ENCODE assay signal across 28 cellular contexts in the genomic region with DNA sequence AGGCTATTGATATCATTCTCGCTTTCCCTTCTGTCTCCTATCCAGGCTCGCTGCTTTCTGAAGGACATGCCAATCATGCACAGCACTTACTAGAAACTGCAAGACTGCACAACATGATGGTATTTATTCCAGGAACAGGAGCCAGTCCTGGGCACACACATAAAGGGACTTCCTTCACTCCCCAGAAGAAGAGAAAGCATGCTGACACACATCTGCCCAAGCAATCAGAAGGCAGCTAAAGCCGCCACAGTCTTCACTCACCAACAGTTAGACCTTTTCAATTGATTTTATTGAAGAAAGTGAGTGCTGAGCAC.
DNase-seq lines count a peak whose midpoint lies in the region; ATAC-seq and TF ChIP-seq lines count a peak whose summit lies in the region.
"Had no signal": no experiment of that assay in that cellular context is flagged by ENCODE, and none has a peak within 500 bp of the region (broad histone marks: within the 10 kb centered on the region; RNA-seq: fewer than 3 reads in every experiment).

No MANE protein-coding gene starts in this region.

- H3K23me2 ChIP-seq in H9 (ENCODE audit: insufficient read length, low read depth, low read length, poor library complexity, severe bottlenecking) = no peaks in the 10 kb centered on the region

- no peak overlapping the region for H3K27ac Mint-ChIP-seq in H9
- H3K27ac Mint-ChIP-seq: activated CD8-positive, alpha-beta T cell treated with anti-CD3 and anti-CD28 coated beads for 36 hours; activated T-helper 17 cell treated with anti-CD3 and anti-CD28 coated beads, Interleukin-2, amount 50 U/mL, for 72 hours; IgD-negative memory B cell; naive thymus-derived CD8-positive, alpha-beta T cell; T-helper 1 cell treated with Interleukin-12 subunit alpha and Interleukin-12 subunit beta and Interleukin-4 antibody, amounts not matched to agents 30 μg/mL and 1 μg/mL, for 36 hours had no signal

- ATAC-seq in gastrocnemius medialis = peak in 1 of 2 donors; percentile 33
- ATAC-seq in HG02763 (IDR thresholded peaks at IDR 0.05; ENCODE audit: unreplicated experiment) = no peak
- ATAC-seq: activated CD8-positive, alpha-beta T cell treated with anti-CD3 and anti-CD28 coated beads for 36 hours; activated T-helper 17 cell treated with anti-CD3 and anti-CD28 coated beads, Interleukin-2, amount 50 U/mL, for 72 hours; gastroesophageal sphincter; naive thymus-derived CD8-positive, alpha-beta T cell had no signal

- no peak overlapping the region for H4K91ac ChIP-seq in H9 (ENCODE audit: insufficient read length, low read depth, low read length)

- no peak overlapping the region for H4K8ac ChIP-seq in H9 (replicated peaks; ENCODE audit: insufficient read length, low read depth, low read length)

- H3K4me3 ChIP-seq in gastrocnemius medialis = peak overlapping the region; percentile 3 to 28 (median 21)
- H3K4me3 ChIP-seq: BLaER1, esophagus muscularis mucosa, gastroesophageal sphincter, left ventricle myocardium inferior, ovary, sigmoid colon, stomach, thyroid gland had no signal

- DNase-seq in H9 (no peak), cerebellar cortex (ENCODE audit: low spot score) (peak; percentile 63), medulla oblongata (ENCODE audit: extremely low spot score) (peak; percentile 8), gastrocnemius medialis (no peak), AG08395 (ENCODE audit: low spot score) (no peak), SK-N-DZ (ENCODE audit: low spot score) (no peak)
- DNase-seq: activated CD4-positive, CD25-positive, alpha-beta regulatory T cell treated with anti-CD3 and anti-CD28 coated beads, Interleukin-2, amount 50 U/mL, for 72 hours; activated CD8-positive, alpha-beta T cell treated with anti-CD3 and anti-CD28 coated beads for 36 hours; activated naive CD4-positive, alpha-beta T cell treated with anti-CD3 and anti-CD28 coated beads, Interleukin-2, amount 50 U/mL, for 16 hours; amniotic stem cell; cortex of kidney; left ventricle myocardium inferior; naive thymus-derived CD8-positive, alpha-beta T cell; NCI-H1092; NCI-H187; NCI-H2171 treated with DMSO at 0.1 percent for 48 hours; ovary; SHP77; sigmoid colon; stomach; thyroid gland had no signal

- no peaks in the 10 kb centered on the region for H3K27me3 Mint-ChIP-seq in H9 (ENCODE audit: low read depth)
- H3K27me3 Mint-ChIP-seq: activated CD8-positive, alpha-beta T cell treated with anti-CD3 and anti-CD28 coated beads for 36 hours; activated T-helper 17 cell treated with anti-CD3 and anti-CD28 coated beads, Interleukin-2, amount 50 U/mL, for 72 hours; naive thymus-derived CD8-positive, alpha-beta T cell had no signal

- TF ChIP-seq CTCF in H9 (conservative IDR thresholded peaks at IDR 0.05) (no peak), gastrocnemius medialis (IDR thresholded peaks at IDR 0.05 in 4 of 5, conservative IDR thresholded peaks at IDR 0.05 in 1 of 5) (no peak)

- peaks cover 14 to 15% of the 10 kb centered on the region in 2 experiments for H3K4me1 Mint-ChIP-seq in H9
- H3K4me1 Mint-ChIP-seq: activated T-helper 17 cell treated with anti-CD3 and anti-CD28 coated beads, Interleukin-2, amount 50 U/mL, for 72 hours; IgD-negative memory B cell; naive thymus-derived CD8-positive, alpha-beta T cell had no signal

- H3K79me1 ChIP-seq in H9 (ENCODE audit: insufficient read depth, low read depth, low read length, poor library complexity, severe bottlenecking) = no peaks in the 10 kb centered on the region

- no peaks in the 10 kb centered on the region for H3K27me3 ChIP-seq in H9 (ENCODE audit: insufficient read depth, low read length)
- H3K27me3 ChIP-seq in gastrocnemius medialis = no peaks in the 10 kb centered on the region
- H3K27me3 ChIP-seq: BLaER1, esophagus muscularis mucosa, gastroesophageal sphincter, ovary, sigmoid colon, stomach, thyroid gland had no signal

- no peaks in the 10 kb centered on the region for H4K20me1 ChIP-seq in H9 (ENCODE audit: control insufficient read depth, insufficient read depth, insufficient read length)
- H4K20me1 ChIP-seq: BLaER1 had no signal

- no peak overlapping the region for H4K5ac ChIP-seq in H9 (ENCODE audit: insufficient read length, low read depth, low read length)

- H3K23ac ChIP-seq in H9 (ENCODE audit: insufficient read length, low read depth, low read length) = no peak overlapping the region

- no peak overlapping the region for H3K4me2 ChIP-seq in H9 (ENCODE audit: insufficient read depth, insufficient read length, low read length)
- H3K4me2 ChIP-seq: BLaER1 had no signal

- in situ Hi-C loops in gastrocnemius medialis (cut with MboI; ENCODE audit: low sequenced_read_pairs in 4 of 4) = no loop called here

- H2BK15ac ChIP-seq in H9 (ENCODE audit: low read depth, low read length) = no peak overlapping the region

- no peak overlapping the region for H2AK5ac ChIP-seq in H9 (ENCODE audit: insufficient read length, low read length)

- H2BK120ac ChIP-seq in H9 (ENCODE audit: low read depth, low read length, poor library complexity, severe bottlenecking) = no peak overlapping the region

- no peak overlapping the region for H3K14ac ChIP-seq in H9 (ENCODE audit: insufficient read depth, low read length)

- H3K9me3 ChIP-seq in H9 (ENCODE audit: control insufficient read depth, low read depth, low read length) = peaks cover 9% of the 10 kb centered on the region
- H3K9me3 ChIP-seq in gastrocnemius medialis = no peaks in the 10 kb centered on the region
- H3K9me3 ChIP-seq: esophagus muscularis mucosa, gastroesophageal sphincter, ovary, sigmoid colon, stomach, thyroid gland had no signal

- H3K18ac ChIP-seq in H9 (ENCODE audit: insufficient read length, low read depth, low read length) = no peak overlapping the region

- no peaks in the 10 kb centered on the region for H3K79me2 ChIP-seq in H9 (ENCODE audit: insufficient read depth, low read length)

- H2BK5ac ChIP-seq in H9 (ENCODE audit: insufficient read length, low read length) = no peak overlapping the region

- no CpG with 5 or more reads among the region's 3 CpGs for WGBS in H9 (ENCODE audit: extremely low coverage, insufficient read length, low lambda C conversion rate)

- peaks cover 14 to 15% of the 10 kb centered on the region in 2 experiments for H3K9me3 Mint-ChIP-seq in H9
- H3K9me3 Mint-ChIP-seq: activated CD8-positive, alpha-beta T cell treated with anti-CD3 and anti-CD28 coated beads for 36 hours; activated T-helper 17 cell treated with anti-CD3 and anti-CD28 coated beads, Interleukin-2, amount 50 U/mL, for 72 hours; IgD-negative memory B cell; naive thymus-derived CD8-positive, alpha-beta T cell; T-helper 1 cell treated with Interleukin-12 subunit alpha and Interleukin-12 subunit beta and Interleukin-4 antibody, amounts not matched to agents 30 μg/mL and 1 μg/mL, for 36 hours had no signal

- no peak overlapping the region for H3K4ac ChIP-seq in H9 (ENCODE audit: low read depth, low read length)

- H3K4me1 ChIP-seq in H9 (ENCODE audit: insufficient read depth, low read length) (no peaks in the 10 kb centered on the region), gastrocnemius medialis (peaks cover 0 to 10% of the 10 kb centered on the region in 2 donors)
- H3K4me1 ChIP-seq: esophagus muscularis mucosa, gastroesophageal sphincter, left ventricle myocardium inferior, sigmoid colon, stomach, thyroid gland had no signal

- H3K56ac ChIP-seq in H9 (ENCODE audit: insufficient read length, low read depth, low read length) = no peak overlapping the region

- H2BK20ac ChIP-seq in H9 (ENCODE audit: low read depth, low read length, poor library complexity, severe bottlenecking) = no peak overlapping the region

- H3K36me3 ChIP-seq in gastrocnemius medialis = no peaks in the 10 kb centered on the region
- H3K36me3 ChIP-seq: esophagus muscularis mucosa, gastroesophageal sphincter, left ventricle myocardium inferior, ovary, sigmoid colon, stomach, thyroid gland had no signal

- H2BK12ac ChIP-seq in H9 (ENCODE audit: insufficient read length, low read depth, low read length) = no peak overlapping the region

- H3T11ph ChIP-seq in H9 (ENCODE audit: low read length) = no peak overlapping the region

- H3K9ac ChIP-seq in H9 (ENCODE audit: extremely low read depth, insufficient read length, low read length) = no peak overlapping the region
- H3K9ac ChIP-seq: BLaER1 had no signal

- H3K36me3 Mint-ChIP-seq in H9 (ENCODE audit: insufficient read depth in 1 of 3, low read depth in 3 of 3) = peaks cover 10 to 21% (median 16%) of the 10 kb centered on the region in 3 experiments
- H3K36me3 Mint-ChIP-seq: IgD-negative memory B cell; naive thymus-derived CD8-positive, alpha-beta T cell had no signal

- no peak for TF ChIP-seq POLR2A in gastrocnemius medialis (IDR thresholded peaks at IDR 0.05)

- intact Hi-C loops in gastrocnemius medialis (cut with DNase I; ENCODE audit: low total_unique reads) = no loop called here

- no peak overlapping the region for H3K27ac ChIP-seq in H9 (ENCODE audit: insufficient read length, low read depth, low read length)
- H3K27ac ChIP-seq in gastrocnemius medialis = no peak overlapping the region
- H3K27ac ChIP-seq: BLaER1, esophagus muscularis mucosa, gastroesophageal sphincter, left ventricle myocardium inferior, ovary, sigmoid colon, stomach, thyroid gland had no signal

- H2AFZ ChIP-seq in H9 (ENCODE audit: low read length) = peak overlapping the region; percentile 29

- H3K4me3 Mint-ChIP-seq in H9 = no peak overlapping the region
- H3K4me3 Mint-ChIP-seq: activated CD8-positive, alpha-beta T cell treated with anti-CD3 and anti-CD28 coated beads for 36 hours; activated T-helper 17 cell treated with anti-CD3 and anti-CD28 coated beads, Interleukin-2, amount 50 U/mL, for 72 hours; IgD-negative memory B cell; naive thymus-derived CD8-positive, alpha-beta T cell; T-helper 1 cell treated with Interleukin-12 subunit alpha and Interleukin-12 subunit beta and Interleukin-4 antibody, amounts not matched to agents 30 μg/mL and 1 μg/mL, for 36 hours had no signal

Comparison
In these comparisons a context has a peak if more than half of its experiments do, and no peak if none do; other contexts are left out.
1. DNase-seq: peak in cerebellar cortex (single experiment) and medulla oblongata (single experiment); none in H9 (single experiment), gastrocnemius medialis (0 of 2), AG08395 (single experiment) and SK-N-DZ (single experiment).